In genomic region chr15:56775632-56776031, GRCh38 we compare ENCODE assay signal across 28 cellular contexts. TPM values are rescaled to one million over a fixed set of nuclear protein-coding genes. Genes with fewer than 3 reads are reported as not detected.
A peak's percentile ranks its signal among the peaks of the same experiment; 100 is the strongest.
DNase-seq lines count a peak whose midpoint lies in the region; ATAC-seq and TF ChIP-seq lines count a peak whose summit lies in the region.
"Had no signal": no experiment of that assay in that cellular context is flagged by ENCODE, and none has a peak within 500 bp of the region (broad histone marks: within the 10 kb centered on the region; RNA-seq: fewer than 3 reads in every experiment).

No MANE protein-coding gene starts in this region.

- H3K4me1 ChIP-seq in DND-41 (ENCODE audit: insufficient read depth, low read length) (peaks cover 31% of the 10 kb centered on the region), gastroesophageal sphincter (peaks cover 6 to 34% (median 7%) of the 10 kb centered on the region in 3 donors), vagina (peaks cover 16% of the 10 kb centered on the region)
- H3K4me1 ChIP-seq: colonic mucosa, HAP-1, SJCRH30 had no signal

- H4K20me1 ChIP-seq in DND-41 (ENCODE audit: insufficient read depth, low read length) = no peaks in the 10 kb centered on the region

- no peak overlapping the region for H3K4me3 ChIP-seq in DND-41 (ENCODE audit: low read depth in 1 of 2, low read length in 2 of 2)
- H3K4me3 ChIP-seq in gastroesophageal sphincter = no peak overlapping the region
- H3K4me3 ChIP-seq in vagina = no peak overlapping the region
- H3K4me3 ChIP-seq: colonic mucosa, HAP-1, right lobe of liver, SJCRH30, upper lobe of left lung had no signal

- H3K27me3 ChIP-seq in DND-41 (ENCODE audit: insufficient read depth, low read length, poor library complexity) (no peaks in the 10 kb centered on the region), gastroesophageal sphincter (no peaks in the 10 kb centered on the region), vagina (no peaks in the 10 kb centered on the region)
- H3K27me3 ChIP-seq: colonic mucosa, right lobe of liver, SJCRH30, upper lobe of left lung had no signal

- H3K36me3 ChIP-seq in DND-41 (ENCODE audit: insufficient read depth, low read length) (no peaks in the 10 kb centered on the region), KOPT-K1 (ENCODE audit: insufficient read depth, low read length) (no peaks in the 10 kb centered on the region), gastroesophageal sphincter (no peaks in the 10 kb centered on the region), vagina (no peaks in the 10 kb centered on the region)
- H3K36me3 ChIP-seq: colonic mucosa, HAP-1, right lobe of liver, SJCRH30, upper lobe of left lung had no signal

- H3K4me2 ChIP-seq in DND-41 (ENCODE audit: insufficient read depth, low read length) = no peak overlapping the region

- WGBS in gastroesophageal sphincter (ENCODE audit: low coverage in 1 of 2), 2 donors = 82% methylated on average over 1 of the region's 1 CpG; no CpG with 5 or more reads in 1 of the 2 donors

- no peaks in the 10 kb centered on the region for H3K79me2 ChIP-seq in DND-41 (ENCODE audit: insufficient read depth, low read length)

- peak overlapping the region; percentile 55; the same call in 1 of the 2 replicates for H2AFZ ChIP-seq in DND-41 (ENCODE audit: low read depth, low read length)

- H3K9me3 ChIP-seq in DND-41 (ENCODE audit: insufficient read depth, low read length, severe bottlenecking) (no peaks in the 10 kb centered on the region), KOPT-K1 (ENCODE audit: insufficient read depth, low read length, poor library complexity, severe bottlenecking) (peaks cover 9% of the 10 kb centered on the region), gastroesophageal sphincter (no peaks in the 10 kb centered on the region), vagina (no peaks in the 10 kb centered on the region)
- H3K9me3 ChIP-seq: colonic mucosa, HAP-1, right lobe of liver, SJCRH30, upper lobe of left lung had no signal

- ATAC-seq in DND-41 (ENCODE audit: insufficient read depth, low read depth) = no peak
- no peak for ATAC-seq in gastroesophageal sphincter
- no peak for ATAC-seq in GM18517 (IDR thresholded peaks at IDR 0.05; ENCODE audit: unreplicated experiment)
- no peak for ATAC-seq in GM19395 (IDR thresholded peaks at IDR 0.05; ENCODE audit: unreplicated experiment)
- ATAC-seq: activated naive CD4-positive, alpha-beta T cell treated with anti-CD3 and anti-CD28 coated beads, Interleukin-2, amount 50 U/mL, for 72 hours; left cardiac atrium; right lobe of liver; stimulated activated effector memory CD8-positive, alpha-beta T cell treated with anti-CD3 and anti-CD28 coated beads, Interleukin-12 subunit alpha, Interleukin-12 subunit beta, amount 100 ng/mL, for 72 hours had no signal

- TF ChIP-seq POLR2A in gastroesophageal sphincter (IDR thresholded peaks at IDR 0.05) (no peak), vagina (IDR thresholded peaks at IDR 0.05) (no peak)

- H3K9ac ChIP-seq in DND-41 (ENCODE audit: low read depth, low read length) = no peak overlapping the region

- TF ChIP-seq CTCF in DND-41 (IDR thresholded peaks at IDR 0.05; ENCODE audit: borderline replicate concordance, extremely low read depth, low read length, poor library complexity, severe bottlenecking) = no peak
- TF ChIP-seq CTCF in gastroesophageal sphincter (IDR thresholded peaks at IDR 0.05) = no peak
- TF ChIP-seq CTCF in vagina (IDR thresholded peaks at IDR 0.05) = no peak

- DNase-seq in DND-41 (no peak), OCI-M1 (lab: John Stamatoyannopoulos, UW) (peak; percentile 30), vagina (ENCODE audit: extremely low spot score in 2 of 2) (no peak)
- DNase-seq: activated CD4-positive, alpha-beta T cell treated with anti-CD3 and anti-CD28 coated beads, Interleukin-2, amount 50 U/mL, for 4 hours; activated CD8-positive, alpha-beta memory T cell treated with anti-CD3 and anti-CD28 coated beads, Interleukin-2, amount 50 U/mL, for 4 hours; anterior cingulate cortex; C1 segment of cervical spinal cord; colonic mucosa; COR-L47; DMS79; GF-D8; left cardiac atrium; mesenchymal stem cell; NCI-H2081; NCI-H748 treated with DMSO at 0.1 percent for 48 hours; right lobe of liver; SJCRH30; stimulated activated CD4-positive, alpha-beta T cell treated with anti-CD3 and anti-CD28 coated beads, Interleukin-2, amount 100 ng/mL, for 48 hours; substantia nigra; T-helper 1 cell; upper lobe of left lung had no signal

- intact Hi-C loops in vagina (cut with DNase I) = no loop called here

- H3K27ac ChIP-seq in DND-41 (ENCODE audit: low read length) = peak overlapping the region; percentile 79; the same call in 1 of the 2 replicates
- H3K27ac ChIP-seq in KOPT-K1 (ENCODE audit: low read depth, low read length, poor library complexity, severe bottlenecking) = peak overlapping the region; percentile 19
- H3K27ac ChIP-seq in gastroesophageal sphincter = peak overlapping the region in 3 of 4 donors; percentile 2 to 24 (median 7)
- no peak overlapping the region for H3K27ac ChIP-seq in vagina
- H3K27ac ChIP-seq: colonic mucosa, right lobe of liver, SJCRH30, upper lobe of left lung had no signal

- TF ChIP-seq EP300 in gastroesophageal sphincter (IDR thresholded peaks at IDR 0.05) = no peak

RNA-seq across cellular contexts. Expression of gene ZNF280D, which starts 42.3 kb away (rescaled TPM):
- total RNA-seq in gastroesophageal sphincter (100 to 1,000 TPM in 1 of 4 donors, 10 to 100 TPM in 3; 51.3 to 139 (median 69.1) TPM), vagina (57.9 TPM)
